In genomic region chr11:131025421-131026126, GRCh38 we compare ENCODE assay signal across 1 cellular context.
A peak's percentile ranks its signal among the peaks of the same experiment; 100 is the strongest.
TF ChIP-seq lines count a peak whose summit lies in the region.

No MANE protein-coding gene starts in this region.

TF ChIP-seq in GM12878, 131 proteins besides CTCF, POLR2A, EP300 and RAD21 (continued from another document):
- TF ChIP-seq MLLT1 (IDR thresholded peaks at IDR 0.05), result 0 out of 2 replicates have a peak, but pooled peaks have one; percentile 34
- peak; percentile 89 for TF ChIP-seq ZNF217 (IDR thresholded peaks at IDR 0.05)
- TF ChIP-seq SKIL (IDR thresholded peaks at IDR 0.05; ENCODE audit: low read depth, poor library complexity, severe bottlenecking), result peak; percentile 70
- TF ChIP-seq PAX5 (IDR thresholded peaks at IDR 0.05; ENCODE audit: borderline replicate concordance, low read depth, low read length), result peak; percentile 77; the same call in 1 of the 2 replicates
- TF ChIP-seq CHD2 (IDR thresholded peaks at IDR 0.05; ENCODE audit: borderline replicate concordance, low read depth, low read length), result peak; percentile 54; the same call in 1 of the 2 replicates
- TF ChIP-seq MEF2B (IDR thresholded peaks at IDR 0.05; ENCODE audit: partially characterized antibody, poor library complexity, severe bottlenecking), result peak; percentile 67
- no peak for TF ChIP-seq HDAC2 (IDR thresholded peaks at IDR 0.05)
- peak; percentile 82 for TF ChIP-seq NR2F1 (conservative IDR thresholded peaks at IDR 0.05)
- TF ChIP-seq ASH2L (IDR thresholded peaks at IDR 0.05; ENCODE audit: borderline replicate concordance, low read depth), result no peak
- TF ChIP-seq EZH2 (IDR thresholded peaks at IDR 0.05; ENCODE audit: borderline replicate concordance, control insufficient read depth, low read depth, low read length), result no peak
- peak; percentile 50 for TF ChIP-seq PBX3 (IDR thresholded peaks at IDR 0.05; ENCODE audit: insufficient replicate concordance, low read depth, low read length)
- 0 out of 2 replicates have a peak, but pooled peaks have one; percentile 8 for TF ChIP-seq JUNB (IDR thresholded peaks at IDR 0.05)
- peak; percentile 64 for TF ChIP-seq RUNX3 (IDR thresholded peaks at IDR 0.05; ENCODE audit: low read length)
- 0 out of 2 replicates have a peak, but pooled peaks have one; percentile 40 for TF ChIP-seq ATF7 (IDR thresholded peaks at IDR 0.05; ENCODE audit: low read depth)
